In genomic region chr1:66288048-66288447, GRCh38 we compare ENCODE assay signal across 30 cellular contexts.
DNase-seq lines count a peak whose midpoint lies in the region; ATAC-seq lines count a peak whose summit lies in the region.
"Had no signal": no experiment of that assay in that cellular context is flagged by ENCODE, and none has a peak within 500 bp of the region (broad histone marks: within the 10 kb centered on the region; RNA-seq: fewer than 3 reads in every experiment).

No MANE protein-coding gene starts in this region.

- intact Hi-C loops in naive thymus-derived CD4-positive, alpha-beta T cell (cut with micrococcal nuclease): no loop called here

- peaks cover 22% of the 10 kb centered on the region for H3K36me3 Mint-ChIP-seq in activated CD8-positive, alpha-beta memory T cell treated with anti-CD3 and anti-CD28 coated beads, Interleukin-2, amount 10 ng/mL, durations not matched to agents 7 days and 5 days
- peaks cover 0 to 18% (median 0%) of the 10 kb centered on the region in 5 donors for H3K36me3 Mint-ChIP-seq in naive thymus-derived CD4-positive, alpha-beta T cell

- H3K27me3 Mint-ChIP-seq in activated CD8-positive, alpha-beta memory T cell treated with anti-CD3 and anti-CD28 coated beads, Interleukin-2, amount 10 ng/mL, durations not matched to agents 7 days and 5 days: no peaks in the 10 kb centered on the region
- no peaks in the 10 kb centered on the region for H3K27me3 Mint-ChIP-seq in naive thymus-derived CD4-positive, alpha-beta T cell
- H3K27me3 Mint-ChIP-seq: B cell; stimulated activated naive CD8-positive, alpha-beta T cell treated with anti-CD3 and anti-CD28 coated beads, Interleukin-15, Interleukin-2, amounts not matched to agents 100 ng/mL and 50 ng/mL, for 24 hours had no signal

- peaks cover 72% of the 10 kb centered on the region for H3K4me1 Mint-ChIP-seq in activated CD8-positive, alpha-beta memory T cell treated with anti-CD3 and anti-CD28 coated beads, Interleukin-2, amount 10 ng/mL, durations not matched to agents 7 days and 5 days
- H3K4me1 Mint-ChIP-seq in naive thymus-derived CD4-positive, alpha-beta T cell: peaks cover 31 to 63% (median 57%) of the 10 kb centered on the region in 7 donors

- H3K27me3 ChIP-seq in naive thymus-derived CD4-positive, alpha-beta T cell (ENCODE audit: control insufficient read depth in 2 of 2, insufficient read depth in 2 of 2, low read length in 2 of 2): no peaks in the 10 kb centered on the region

- peaks cover 24 to 31% of the 10 kb centered on the region in 2 donors for H3K4me1 ChIP-seq in naive thymus-derived CD4-positive, alpha-beta T cell (ENCODE audit: control insufficient read depth in 2 of 2, insufficient read depth in 2 of 2, low read length in 2 of 2)

- POLR2A ChIA-PET in naive thymus-derived CD4-positive, alpha-beta T cell (lab: Charles Lee): interaction anchor here (0.8 to 6.9 kb wide), 3 partner anchors 13 to 46 kb away, joined by 3 to 67 read pairs (median 4); no protein-coding TSS in a partner anchor

- H3K9me3 ChIP-seq in naive thymus-derived CD4-positive, alpha-beta T cell (ENCODE audit: control insufficient read depth in 2 of 3, low read length in 3 of 3): no peaks in the 10 kb centered on the region
- H3K9me3 ChIP-seq: lower lobe of right lung had no signal

- ATAC-seq in activated CD8-positive, alpha-beta memory T cell treated with anti-CD3 and anti-CD28 coated beads, Interleukin-2, amount 10 ng/mL, durations not matched to agents 7 days and 5 days: no peak
- peak; percentile 32 for ATAC-seq in naive thymus-derived CD4-positive, alpha-beta T cell
- no peak for ATAC-seq in GM21786 (IDR thresholded peaks at IDR 0.05; ENCODE audit: unreplicated experiment)
- ATAC-seq: esophagus mucosa, HepG2, lower lobe of right lung had no signal

- H3K9me3 Mint-ChIP-seq in activated CD8-positive, alpha-beta memory T cell treated with anti-CD3 and anti-CD28 coated beads, Interleukin-2, amount 10 ng/mL, durations not matched to agents 7 days and 5 days (ENCODE audit: low read depth): no peaks in the 10 kb centered on the region
- H3K9me3 Mint-ChIP-seq in naive thymus-derived CD4-positive, alpha-beta T cell: peaks cover 0 to 5% (median 0%) of the 10 kb centered on the region in 11 donors
- H3K9me3 Mint-ChIP-seq: endodermal cell, nephron progenitor cell had no signal

- no peaks in the 10 kb centered on the region for H3K36me3 ChIP-seq in naive thymus-derived CD4-positive, alpha-beta T cell (ENCODE audit: control insufficient read depth in 2 of 3, insufficient read depth in 3 of 3, low read length in 3 of 3)
- H3K36me3 ChIP-seq: lower lobe of right lung had no signal

- no peak overlapping the region for H3K4me3 ChIP-seq in naive thymus-derived CD4-positive, alpha-beta T cell (ENCODE audit: low read length)
- H3K4me3 ChIP-seq: coronary artery, lower lobe of right lung, skin epidermis had no signal

- no peak for DNase-seq in activated CD8-positive, alpha-beta memory T cell treated with anti-CD3 and anti-CD28 coated beads, Interleukin-2, amount 10 ng/mL, durations not matched to agents 7 days and 5 days
- no peak for DNase-seq in activated CD8-positive, alpha-beta memory T cell treated with anti-CD3 and anti-CD28 coated beads for 24 hours
- DNase-seq in stimulated activated CD4-positive, alpha-beta T cell treated with anti-CD3 and anti-CD28 coated beads, Interleukin-4, amount 100 ng/mL, for 24 hours: peak; percentile 16
- no peak for DNase-seq in stimulated activated CD4-positive, alpha-beta T cell treated with anti-CD3 and anti-CD28 coated beads, Interleukin-2, amount 100 ng/mL, for 48 hours
- DNase-seq in naive thymus-derived CD4-positive, alpha-beta T cell: no peak
- DNase-seq in NCI-H1048 (lab: John Stamatoyannopoulos, UW) (no peak), GM19240 (ENCODE audit: insufficient read length, low spot score) (no peak)
- DNase-seq: activated CD4-positive, CD25-positive, alpha-beta regulatory T cell treated with anti-CD3 and anti-CD28 coated beads, Interleukin-2, amount 50 U/mL, for 72 hours; activated effector memory CD4-positive, alpha-beta T cell treated with anti-CD3 and anti-CD28 coated beads, Interleukin-2, amount 50 U/mL, for 16 hours; anterior cingulate cortex; DMS153; endodermal cell; foreskin fibroblast; H7; head of caudate nucleus; Kasumi-1; lower lobe of right lung; MV-4-11; NCI-H146; NCI-H2107; NCI-H446; NCI-H82; nephron progenitor cell had no signal

- H3K27ac Mint-ChIP-seq in activated CD8-positive, alpha-beta memory T cell treated with anti-CD3 and anti-CD28 coated beads, Interleukin-2, amount 10 ng/mL, durations not matched to agents 7 days and 5 days: peak overlapping the region; percentile 57
- H3K27ac Mint-ChIP-seq in naive thymus-derived CD4-positive, alpha-beta T cell: peak overlapping the region in 1 of 9 donors; percentile 64
- H3K27ac Mint-ChIP-seq: B cell; endodermal cell; nephron progenitor cell; stimulated activated naive CD8-positive, alpha-beta T cell treated with anti-CD3 and anti-CD28 coated beads, Interleukin-15, Interleukin-2, amounts not matched to agents 100 ng/mL and 50 ng/mL, for 24 hours had no signal

- CTCF ChIA-PET in activated CD8-positive, alpha-beta memory T cell treated with anti-CD3 and anti-CD28 coated beads, Interleukin-2, amount 10 ng/mL, durations not matched to agents 7 days and 5 days (lab: Charles Lee): interaction anchor here (1.1 to 1.3 kb wide), 3 partner anchors 13 to 158 kb away, joined by 3 to 4 read pairs (median 4); no protein-coding TSS in a partner anchor
- CTCF ChIA-PET in naive thymus-derived CD4-positive, alpha-beta T cell (lab: Charles Lee): interaction anchor here (0.7 to 1.8 kb wide), 2 partner anchors 147 to 158 kb away, joined by 3 to 7 read pairs; no protein-coding TSS in a partner anchor

- H3K27ac ChIP-seq in naive thymus-derived CD4-positive, alpha-beta T cell (ENCODE audit: low read depth, low read length): no peak overlapping the region
- H3K27ac ChIP-seq: coronary artery, lower lobe of right lung, skin epidermis had no signal

- no peak overlapping the region for H3K4me3 Mint-ChIP-seq in activated CD8-positive, alpha-beta memory T cell treated with anti-CD3 and anti-CD28 coated beads, Interleukin-2, amount 10 ng/mL, durations not matched to agents 7 days and 5 days
- no peak overlapping the region for H3K4me3 Mint-ChIP-seq in naive thymus-derived CD4-positive, alpha-beta T cell
- H3K4me3 Mint-ChIP-seq: B cell; endodermal cell; nephron progenitor cell; stimulated activated naive CD8-positive, alpha-beta T cell treated with anti-CD3 and anti-CD28 coated beads, Interleukin-15, Interleukin-2, amounts not matched to agents 100 ng/mL and 50 ng/mL, for 24 hours had no signal
